Comparison of ENCODE assay signal across 18 cellular contexts in genomic region chr6:136104556-136104955, GRCh38.
DNase-seq lines count a peak whose midpoint lies in the region; ATAC-seq and TF ChIP-seq lines count a peak whose summit lies in the region.
"Had no signal": no experiment of that assay in that cellular context is flagged by ENCODE, and none has a peak within 500 bp of the region (broad histone marks: within the 10 kb centered on the region; RNA-seq: fewer than 3 reads in every experiment).

No MANE protein-coding gene starts in this region.

- no peaks in the 10 kb centered on the region for H4K20me1 ChIP-seq in SK-N-SH (ENCODE audit: insufficient read depth)

- in situ Hi-C loops in KBM-7 (cut with MboI; ENCODE audit: low pct_unique_long_range_greater_than_20kb, low sequenced_read_pairs) = no loop called here

- POLR2A ChIA-PET in SK-N-SH (lab: Yijun Ruan, JAX) = interaction anchor here (1.7 to 2.3 kb wide), 2 partner anchors 9 to 66 kb away, joined by 4 to 30 read pairs; no protein-coding TSS in a partner anchor

- H3K4me1 Mint-ChIP-seq in glutamatergic neuron (ENCODE audit: low read depth, unreplicated experiment) = peaks cover 21% of the 10 kb centered on the region
- H3K4me1 Mint-ChIP-seq: activated naive CD4-positive, alpha-beta T cell treated with anti-CD3 and anti-CD28 coated beads, Interleukin-2, amount 50 U/mL, for 24 hours had no signal

- TF ChIP-seq POLR2A in heart left ventricle (IDR thresholded peaks at IDR 0.05) = no peak
- TF ChIP-seq POLR2A in vagina (IDR thresholded peaks at IDR 0.05) = no peak

- TF ChIP-seq EP300 in SK-N-SH (IDR thresholded peaks at IDR 0.05; ENCODE audit: borderline replicate concordance in 1 of 2, low read depth in 1 of 2, low read length in 1 of 2) = no peak

- H3K36me3 ChIP-seq in heart left ventricle = peaks cover 0 to 3% (median 0%) of the 10 kb centered on the region in 9 donors
- H3K36me3 ChIP-seq in parathyroid adenoma (ENCODE audit: control insufficient read depth, insufficient read depth, low read length) = no peaks in the 10 kb centered on the region
- H3K36me3 ChIP-seq in vagina = no peaks in the 10 kb centered on the region
- no peaks in the 10 kb centered on the region for H3K36me3 ChIP-seq in SK-N-SH (replicated peaks in 1 of 2; ENCODE audit: control insufficient read depth in 1 of 2, insufficient read depth in 2 of 2, low read length in 1 of 2)
- H3K36me3 ChIP-seq: neutrophil, SJSA1 had no signal

- no peaks in the 10 kb centered on the region for H3F3A ChIP-seq in SK-N-SH (replicated peaks; ENCODE audit: insufficient read depth)

- ATAC-seq in heart left ventricle = no peak
- no peak for ATAC-seq in Right ventricle myocardium inferior
- ATAC-seq: activated CD8-positive, alpha-beta T cell treated with anti-CD3 and anti-CD28 coated beads for 36 hours; GM12878 had no signal

- no peak overlapping the region for H3K4me2 ChIP-seq in parathyroid adenoma (ENCODE audit: low read length)
- no peak overlapping the region for H3K4me2 ChIP-seq in SK-N-SH

- no peak for DNase-seq in heart left ventricle
- no peak for DNase-seq in Right ventricle myocardium inferior (ENCODE audit: missing footprints)
- no peak for DNase-seq in glutamatergic neuron
- DNase-seq in vagina (ENCODE audit: extremely low spot score in 2 of 2) = no peak
- no peak for DNase-seq in KBM-7
- DNase-seq in ecto neural progenitor cell (ENCODE audit: low spot score) = no peak
- DNase-seq in SK-N-SH = no peak
- DNase-seq: activated B cell treated with CpG ODN at 0.5 μM for 24 hours; activated CD8-positive, alpha-beta T cell treated with anti-CD3 and anti-CD28 coated beads for 36 hours; activated T-cell treated with anti-CD3 and anti-CD28 coated beads, Interleukin-2, amount 50 U/mL, for 48 hours; OCI-M1; T-helper 2 cell had no signal

- peak overlapping the region; percentile 59 for H3K27ac Mint-ChIP-seq in glutamatergic neuron (ENCODE audit: unreplicated experiment)
- H3K27ac Mint-ChIP-seq: activated B cell treated with CpG ODN at 0.5 μM for 24 hours; activated CD8-positive, alpha-beta T cell treated with anti-CD3 and anti-CD28 coated beads for 36 hours; activated naive CD4-positive, alpha-beta T cell treated with anti-CD3 and anti-CD28 coated beads, Interleukin-2, amount 50 U/mL, for 24 hours had no signal

- H3K4me1 ChIP-seq in heart left ventricle (peaks cover 0 to 78% (median 40%) of the 10 kb centered on the region in 12 donors), parathyroid adenoma (peaks cover 25% of the 10 kb centered on the region), vagina (peaks cover 28% of the 10 kb centered on the region), SK-N-SH (ENCODE audit: control insufficient read depth in 1 of 2, insufficient read depth in 2 of 2, low read depth in 1 of 2, low read length in 1 of 2) (peaks cover 0 to 29% of the 10 kb centered on the region in 2 experiments; a peak in 2 of 4 replicates)
- H3K4me1 ChIP-seq: SJSA1 had no signal

- TF ChIP-seq CTCF in heart left ventricle (IDR thresholded peaks at IDR 0.05) (no peak), glutamatergic neuron (IDR thresholded peaks at IDR 0.05; ENCODE audit: partially characterized antibody, unreplicated experiment) (no peak), parathyroid adenoma (IDR thresholded peaks at IDR 0.05) (no peak), vagina (IDR thresholded peaks at IDR 0.05) (no peak), SK-N-SH (IDR thresholded peaks at IDR 0.05) (no peak)

- peaks cover 0 to 4% (median 0%) of the 10 kb centered on the region in 12 donors for H3K9me3 ChIP-seq in heart left ventricle
- no peaks in the 10 kb centered on the region for H3K9me3 ChIP-seq in parathyroid adenoma (ENCODE audit: control insufficient read depth, low read length)
- no peaks in the 10 kb centered on the region for H3K9me3 ChIP-seq in vagina
- H3K9me3 ChIP-seq in SK-N-SH = no peaks in the 10 kb centered on the region
- H3K9me3 ChIP-seq: body of pancreas, neutrophil, SJSA1 had no signal

- H3K27me3 Mint-ChIP-seq in glutamatergic neuron (ENCODE audit: unreplicated experiment) = peaks cover 2% of the 10 kb centered on the region
- H3K27me3 Mint-ChIP-seq: activated CD8-positive, alpha-beta T cell treated with anti-CD3 and anti-CD28 coated beads for 36 hours had no signal

- H3K9me3 Mint-ChIP-seq in glutamatergic neuron (ENCODE audit: unreplicated experiment) = peaks cover 6% of the 10 kb centered on the region
- H3K9me3 Mint-ChIP-seq: activated B cell treated with CpG ODN at 0.5 μM for 24 hours; activated CD8-positive, alpha-beta T cell treated with anti-CD3 and anti-CD28 coated beads for 36 hours; activated naive CD4-positive, alpha-beta T cell treated with anti-CD3 and anti-CD28 coated beads, Interleukin-2, amount 50 U/mL, for 24 hours had no signal

- H2AFZ ChIP-seq in parathyroid adenoma (no peak overlapping the region), SK-N-SH (ENCODE audit: low read depth) (no peak overlapping the region)

- H3K27me3 ChIP-seq in heart left ventricle (no peaks in the 10 kb centered on the region), parathyroid adenoma (ENCODE audit: control insufficient read depth, insufficient read depth, low read length) (no peaks in the 10 kb centered on the region), vagina (no peaks in the 10 kb centered on the region), SK-N-SH (ENCODE audit: insufficient read depth) (no peaks in the 10 kb centered on the region)
- H3K27me3 ChIP-seq: body of pancreas, neutrophil, SJSA1 had no signal

- H3K36me3 Mint-ChIP-seq in glutamatergic neuron (ENCODE audit: unreplicated experiment) = no peaks in the 10 kb centered on the region
- H3K36me3 Mint-ChIP-seq: activated naive CD4-positive, alpha-beta T cell treated with anti-CD3 and anti-CD28 coated beads, Interleukin-2, amount 50 U/mL, for 24 hours had no signal

- intact Hi-C loops in heart left ventricle (cut with DNase I) = loop anchor here in 7 of 10 donors (2.0 to 10.0 kb wide), 6 partner anchors 43 to 70 kb away; no protein-coding TSS in a partner anchor
- intact Hi-C loops in Right ventricle myocardium inferior (cut with DNase I) = loop anchor here (2.0 kb wide), 2 partner anchors 54 to 66 kb away; no protein-coding TSS in a partner anchor
- intact Hi-C loops in vagina (cut with DNase I) = no loop called here

- no peak overlapping the region for H3K4me3 Mint-ChIP-seq in glutamatergic neuron (ENCODE audit: unreplicated experiment)
- H3K4me3 Mint-ChIP-seq: activated B cell treated with CpG ODN at 0.5 μM for 24 hours; activated CD8-positive, alpha-beta T cell treated with anti-CD3 and anti-CD28 coated beads for 36 hours; activated naive CD4-positive, alpha-beta T cell treated with anti-CD3 and anti-CD28 coated beads, Interleukin-2, amount 50 U/mL, for 24 hours had no signal

- peak overlapping the region; percentile 67 to 90 (median 84) for H3K27ac ChIP-seq in heart left ventricle
- peak overlapping the region; percentile 78 for H3K27ac ChIP-seq in parathyroid adenoma
- H3K27ac ChIP-seq in vagina = peak overlapping the region; percentile 80
- H3K27ac ChIP-seq in SK-N-SH (ENCODE audit: low read depth in 2 of 2, low read length in 1 of 2) = peak overlapping the region in 1 of 2 experiments; percentile 86; a peak in 3 of 4 replicates
- H3K27ac ChIP-seq: neutrophil, SJSA1 had no signal

- H3K9ac ChIP-seq in parathyroid adenoma = no peak overlapping the region
- H3K9ac ChIP-seq in SK-N-SH = no peak overlapping the region

- no peaks in the 10 kb centered on the region for H3K9me2 ChIP-seq in SK-N-SH

- peak overlapping the region in 1 of 12 donors; percentile 16 for H3K4me3 ChIP-seq in heart left ventricle
- no peak overlapping the region for H3K4me3 ChIP-seq in parathyroid adenoma (ENCODE audit: low read depth, low read length)
- no peak overlapping the region for H3K4me3 ChIP-seq in vagina
- H3K4me3 ChIP-seq in SK-N-SH (ENCODE audit: low read depth in 2 of 2, low read length in 1 of 2) = no peak overlapping the region
- H3K4me3 ChIP-seq: body of pancreas, GM12878, SJSA1 had no signal

- H3K79me2 ChIP-seq in parathyroid adenoma = peaks cover 3% of the 10 kb centered on the region
- no peaks in the 10 kb centered on the region for H3K79me2 ChIP-seq in SK-N-SH (ENCODE audit: insufficient read depth)

- CTCF ChIA-PET in SK-N-SH (lab: Yijun Ruan, JAX) = interaction anchor here (2.0 to 2.3 kb wide), 2 partner anchors 24 to 122 kb away, joined by 5 to 10 read pairs; no protein-coding TSS in a partner anchor

- WGBS in heart left ventricle, 4 donors = 62 to 89% (median 86%) methylated on average over 2 of the region's 2 CpGs
- 88% methylated on average over 2 of the region's 2 CpGs for WGBS in SK-N-SH (ENCODE audit: low lambda C conversion rate)

- no peak for TF ChIP-seq RAD21 in SK-N-SH (IDR thresholded peaks at IDR 0.05; ENCODE audit: low read length)

TF ChIP-seq in SK-N-SH, 30 proteins besides CTCF, POLR2A, EP300 and RAD21 (continues in another document):
- TF ChIP-seq SIN3A (IDR thresholded peaks at IDR 0.05; ENCODE audit: borderline replicate concordance, low read depth, low read length) (no peak), GATA2 (CRISPR knock-in tag; IDR thresholded peaks at IDR 0.05) (no peak), GABPA (IDR thresholded peaks at IDR 0.05; ENCODE audit: low read depth) (no peak), MEF2A (IDR thresholded peaks at IDR 0.05; ENCODE audit: borderline replicate concordance, low read depth) (no peak), MXI1 (IDR thresholded peaks at IDR 0.05; ENCODE audit: low read depth, low read length) (no peak), TCF12 (IDR thresholded peaks at IDR 0.05) (no peak), POLR2AphosphoS5 (IDR thresholded peaks at IDR 0.05; ENCODE audit: low read depth, low read length) (no peak), CHD2 (IDR thresholded peaks at IDR 0.05; ENCODE audit: low read length, partially characterized antibody) (no peak)
